In the genomic region with DNA sequence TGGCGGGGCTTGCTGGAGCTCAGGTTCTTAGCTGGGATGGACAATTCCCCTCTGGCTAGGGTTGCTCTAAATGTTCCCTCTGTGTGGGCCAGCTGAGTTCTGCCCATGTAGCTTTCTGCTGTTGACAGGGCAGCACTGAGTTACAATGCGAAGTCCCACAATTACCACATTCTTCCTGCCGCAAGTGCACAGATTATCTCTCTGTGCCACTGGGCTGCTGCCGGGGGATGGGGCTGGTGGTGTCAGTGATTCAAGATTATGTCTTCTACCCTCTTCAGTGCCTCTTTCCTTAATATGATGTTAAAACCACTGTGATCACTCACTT, we compare ENCODE assay signal across 16 cellular contexts.
"Had no signal": no experiment of that assay in that cellular context is flagged by ENCODE, and none has a peak within 500 bp of the region (broad histone marks: within the 10 kb centered on the region; RNA-seq: fewer than 3 reads in every experiment).

No MANE protein-coding gene starts in this region.

- H3K36me3 ChIP-seq: gastrocnemius medialis, heart right ventricle, neutrophil, tibial artery had no signal

- H3K4me3 ChIP-seq: gastrocnemius medialis, heart right ventricle, mucosa of descending colon, skin epidermis, tibial artery had no signal

- H3K9me3 ChIP-seq: gastrocnemius medialis, mucosa of descending colon, tibial artery had no signal

- H3K27ac ChIP-seq: epithelial cell of prostate, gastrocnemius medialis, heart right ventricle, neutrophil, parathyroid adenoma, skin epidermis, tibial artery had no signal

- DNase-seq: activated B cell treated with CpG ODN at 0.5 μM for 24 hours; activated CD4-positive, alpha-beta T cell treated with anti-CD3 and anti-CD28 coated beads, Interleukin-2, amount 10 ng/mL, durations not matched to agents 24 days and 14 days; activated naive CD4-positive, alpha-beta T cell; gastrocnemius medialis; heart right ventricle; mucosa of descending colon; naive thymus-derived CD4-positive, alpha-beta T cell; stimulated activated CD4-positive, alpha-beta T cell treated with anti-CD3 and anti-CD28 coated beads, Interleukin-15, amount 100 ng/mL, for 24 hours; stimulated activated CD4-positive, alpha-beta T cell treated with anti-CD3 and anti-CD28 coated beads, Interleukin-4, amount 100 ng/mL, for 1 hour; stimulated activated naive B cell treated with anti-CD40 and anti-IgM and Interleukin-4, amounts not matched to agents 10 μg/mL and 1 μg/mL and 100 μg/mL, for 72 hours; T-helper 1 cell; tibial artery had no signal

- H3K4me1 ChIP-seq: gastrocnemius medialis, parathyroid adenoma, tibial artery had no signal

- H3K27me3 ChIP-seq: gastrocnemius medialis, heart right ventricle, neutrophil, tibial artery had no signal
